In genomic region chr22:42176271-42176670, GRCh38 we compare ENCODE assay signal across 20 cellular contexts. TPM values are rescaled to one million over a fixed set of nuclear protein-coding genes. Genes with fewer than 3 reads are reported as not detected.
DNase-seq lines count a peak whose midpoint lies in the region; ATAC-seq and TF ChIP-seq lines count a peak whose summit lies in the region.
"Had no signal": no experiment of that assay in that cellular context is flagged by ENCODE, and none has a peak within 500 bp of the region (broad histone marks: within the 10 kb centered on the region; RNA-seq: fewer than 3 reads in every experiment).

No MANE protein-coding gene starts in this region.

- H3K27me3 ChIP-seq in naive thymus-derived CD4-positive, alpha-beta T cell (ENCODE audit: control insufficient read depth in 2 of 2, insufficient read depth in 2 of 2, low read length in 2 of 2) = no peaks in the 10 kb centered on the region
- H3K27me3 ChIP-seq in Caco-2 (replicated peaks; ENCODE audit: control insufficient read depth, insufficient read depth, low read length) = no peaks in the 10 kb centered on the region
- H3K27me3 ChIP-seq: SJSA1 had no signal

- CTCF ChIA-PET in activated naive CD4-positive, alpha-beta T cell treated with anti-CD3 and anti-CD28 coated beads for 36 hours (lab: Charles Lee) = no interaction called here
- CTCF ChIA-PET in activated CD4-positive, alpha-beta memory T cell treated with anti-CD3 and anti-CD28 coated beads for 36 hours (lab: Charles Lee) = no interaction called here
- CTCF ChIA-PET in naive thymus-derived CD4-positive, alpha-beta T cell (lab: Charles Lee) = no interaction called here
- CTCF ChIA-PET in Caco-2 (lab: Charles Lee) = no interaction called here

- H3K36me3 ChIP-seq in naive thymus-derived CD4-positive, alpha-beta T cell (ENCODE audit: control insufficient read depth in 2 of 3, insufficient read depth in 3 of 3, low read length in 3 of 3) = peaks cover 0 to 37% (median 0%) of the 10 kb centered on the region in 3 experiments
- peaks cover 1% of the 10 kb centered on the region; the same call in 1 of the 2 replicates for H3K36me3 ChIP-seq in Caco-2 (ENCODE audit: control insufficient read depth, insufficient read depth, low read length)
- H3K36me3 ChIP-seq: SJSA1 had no signal

- POLR2A ChIA-PET in activated CD4-positive, alpha-beta memory T cell treated with anti-CD3 and anti-CD28 coated beads for 36 hours (lab: Charles Lee) = no interaction called here
- POLR2A ChIA-PET in naive thymus-derived CD4-positive, alpha-beta T cell (lab: Charles Lee) = no interaction called here
- POLR2A ChIA-PET in Caco-2 (lab: Charles Lee) = no interaction called here

- peaks cover 16 to 29% of the 10 kb centered on the region in 2 donors for H3K4me1 ChIP-seq in naive thymus-derived CD4-positive, alpha-beta T cell (ENCODE audit: control insufficient read depth in 2 of 2, insufficient read depth in 2 of 2, low read length in 2 of 2)
- no peaks in the 10 kb centered on the region for H3K4me1 ChIP-seq in Caco-2
- H3K4me1 ChIP-seq: SJSA1 had no signal

- no peak for ATAC-seq in naive thymus-derived CD4-positive, alpha-beta T cell

- H3K4me1 Mint-ChIP-seq in activated naive CD4-positive, alpha-beta T cell treated with anti-CD3 and anti-CD28 coated beads for 36 hours (ENCODE audit: low read depth) = peaks cover 72% of the 10 kb centered on the region
- H3K4me1 Mint-ChIP-seq in activated CD4-positive, alpha-beta memory T cell treated with anti-CD3 and anti-CD28 coated beads for 36 hours (ENCODE audit: low read depth) = peaks cover 84% of the 10 kb centered on the region
- H3K4me1 Mint-ChIP-seq in naive thymus-derived CD4-positive, alpha-beta T cell = peaks cover 37 to 76% (median 63%) of the 10 kb centered on the region in 7 donors
- H3K4me1 Mint-ChIP-seq in type B pancreatic cell (ENCODE audit: unreplicated experiment) (peaks cover 48% of the 10 kb centered on the region), Caco-2 (ENCODE audit: low read depth, unreplicated experiment) (no peaks in the 10 kb centered on the region)

- H3K9me3 Mint-ChIP-seq in activated naive CD4-positive, alpha-beta T cell treated with anti-CD3 and anti-CD28 coated beads for 36 hours = no peaks in the 10 kb centered on the region
- H3K9me3 Mint-ChIP-seq in activated CD4-positive, alpha-beta memory T cell treated with anti-CD3 and anti-CD28 coated beads for 36 hours = no peaks in the 10 kb centered on the region
- H3K9me3 Mint-ChIP-seq in naive thymus-derived CD4-positive, alpha-beta T cell = no peaks in the 10 kb centered on the region
- H3K9me3 Mint-ChIP-seq in type B pancreatic cell (no peaks in the 10 kb centered on the region), Caco-2 (ENCODE audit: unreplicated experiment) (no peaks in the 10 kb centered on the region)
- H3K9me3 Mint-ChIP-seq: H9 had no signal

- H3K27me3 Mint-ChIP-seq in activated naive CD4-positive, alpha-beta T cell treated with anti-CD3 and anti-CD28 coated beads for 36 hours (ENCODE audit: low read depth) = no peaks in the 10 kb centered on the region
- H3K27me3 Mint-ChIP-seq in activated CD4-positive, alpha-beta memory T cell treated with anti-CD3 and anti-CD28 coated beads for 36 hours = no peaks in the 10 kb centered on the region
- H3K27me3 Mint-ChIP-seq in naive thymus-derived CD4-positive, alpha-beta T cell = no peaks in the 10 kb centered on the region
- no peaks in the 10 kb centered on the region for H3K27me3 Mint-ChIP-seq in type B pancreatic cell
- no peaks in the 10 kb centered on the region for H3K27me3 Mint-ChIP-seq in Caco-2 (ENCODE audit: insufficient read depth, unreplicated experiment)

- no TSS peak for BruUV-seq in Caco-2 (replicated peaks; lab: Mats Ljungman, UMichigan)

- TF ChIP-seq CTCF in type B pancreatic cell (conservative IDR thresholded peaks at IDR 0.05) = no peak
- no peak for TF ChIP-seq CTCF in Caco-2 (IDR thresholded peaks at IDR 0.05; ENCODE audit: insufficient read depth in 1 of 2, low read depth in 1 of 2, low read length in 1 of 2, severe bottlenecking in 1 of 2, unreplicated experiment in 1 of 2)

- intact Hi-C loops in activated naive CD4-positive, alpha-beta T cell treated with anti-CD3 and anti-CD28 coated beads for 36 hours (cut with micrococcal nuclease) = no loop called here
- intact Hi-C loops in activated CD4-positive, alpha-beta memory T cell treated with anti-CD3 and anti-CD28 coated beads for 36 hours (cut with micrococcal nuclease) = loop anchor here (5.0 kb wide), 1 partner anchor 136 kb away; no protein-coding TSS in a partner anchor
- intact Hi-C loops in naive thymus-derived CD4-positive, alpha-beta T cell (cut with micrococcal nuclease) = no loop called here
- intact Hi-C loops in Caco-2 (cut with micrococcal nuclease; ENCODE audit: unreplicated experiment) = no loop called here

- H3K27ac ChIP-seq in naive thymus-derived CD4-positive, alpha-beta T cell (ENCODE audit: low read depth, low read length) = no peak overlapping the region
- H3K27ac ChIP-seq: C4-2B, HL-60, KMS-11, SJSA1 had no signal

- no peak for DNase-seq in activated naive CD4-positive, alpha-beta T cell treated with anti-CD3 and anti-CD28 coated beads for 36 hours
- DNase-seq in activated naive CD4-positive, alpha-beta T cell (lab: John Stamatoyannopoulos, UW) = no peak
- no peak for DNase-seq in activated CD4-positive, alpha-beta memory T cell treated with anti-CD3 and anti-CD28 coated beads for 36 hours
- no peak for DNase-seq in naive thymus-derived CD4-positive, alpha-beta T cell
- DNase-seq in type B pancreatic cell (ENCODE audit: extremely low spot score, unreplicated experiment) (no peak), Caco-2 (no peak), NCI-H1417 treated with DMSO at 0.1 percent for 48 hours (lab: John Stamatoyannopoulos, UW) (no peak)
- DNase-seq: ACHN, DMS153, GDM1, H9, MV-4-11, NCI-H187 treated with DMSO at 0.1 percent for 48 hours, NCI-H2227 treated with DMSO at 0.1 percent for 48 hours, NCI-H524, NCI-H82 had no signal

- H3K27ac Mint-ChIP-seq in activated naive CD4-positive, alpha-beta T cell treated with anti-CD3 and anti-CD28 coated beads for 36 hours = peak overlapping the region; percentile 48
- H3K27ac Mint-ChIP-seq in activated CD4-positive, alpha-beta memory T cell treated with anti-CD3 and anti-CD28 coated beads for 36 hours = peak overlapping the region; percentile 30
- H3K27ac Mint-ChIP-seq in naive thymus-derived CD4-positive, alpha-beta T cell = peak overlapping the region in 6 of 9 donors; percentile 30 to 79 (median 66)
- H3K27ac Mint-ChIP-seq in type B pancreatic cell = peak overlapping the region; percentile 0
- no peak overlapping the region for H3K27ac Mint-ChIP-seq in Caco-2 (ENCODE audit: unreplicated experiment)
- H3K27ac Mint-ChIP-seq: H9 had no signal

- no peak overlapping the region for H3K4me3 Mint-ChIP-seq in activated naive CD4-positive, alpha-beta T cell treated with anti-CD3 and anti-CD28 coated beads for 36 hours
- H3K4me3 Mint-ChIP-seq in activated CD4-positive, alpha-beta memory T cell treated with anti-CD3 and anti-CD28 coated beads for 36 hours = no peak overlapping the region
- no peak overlapping the region for H3K4me3 Mint-ChIP-seq in naive thymus-derived CD4-positive, alpha-beta T cell
- no peak overlapping the region for H3K4me3 Mint-ChIP-seq in type B pancreatic cell
- no peak overlapping the region for H3K4me3 Mint-ChIP-seq in Caco-2 (ENCODE audit: unreplicated experiment)
- H3K4me3 Mint-ChIP-seq: H9 had no signal

- peaks cover 27% of the 10 kb centered on the region for H3K36me3 Mint-ChIP-seq in activated naive CD4-positive, alpha-beta T cell treated with anti-CD3 and anti-CD28 coated beads for 36 hours (ENCODE audit: low read depth)
- H3K36me3 Mint-ChIP-seq in activated CD4-positive, alpha-beta memory T cell treated with anti-CD3 and anti-CD28 coated beads for 36 hours = peaks cover 22% of the 10 kb centered on the region
- H3K36me3 Mint-ChIP-seq in naive thymus-derived CD4-positive, alpha-beta T cell = peaks cover 0 to 35% (median 18%) of the 10 kb centered on the region in 5 donors
- no peaks in the 10 kb centered on the region for H3K36me3 Mint-ChIP-seq in type B pancreatic cell
- H3K36me3 Mint-ChIP-seq in Caco-2 (ENCODE audit: insufficient read depth, unreplicated experiment) = peaks cover 28% of the 10 kb centered on the region

- H3K9me3 ChIP-seq in naive thymus-derived CD4-positive, alpha-beta T cell (ENCODE audit: control insufficient read depth in 2 of 3, low read length in 3 of 3) = no peaks in the 10 kb centered on the region
- H3K9me3 ChIP-seq in Caco-2 = no peaks in the 10 kb centered on the region
- H3K9me3 ChIP-seq: SJSA1 had no signal

- no peak overlapping the region for H3K4me3 ChIP-seq in naive thymus-derived CD4-positive, alpha-beta T cell (ENCODE audit: low read length)
- no peak overlapping the region for H3K4me3 ChIP-seq in Caco-2 (ENCODE audit: low read depth, low read length)
- H3K4me3 ChIP-seq: SJSA1 had no signal

RNA-seq across cellular contexts. Expression of gene CYP2D6, which starts 45.7 kb away (rescaled TPM):
- 1 to 10 TPM in 1 of 2 experiments, under 1 TPM in 1; 0.89 to 1.4 TPM for total RNA-seq in activated naive CD4-positive, alpha-beta T cell treated with anti-CD3 and anti-CD28 coated beads for 36 hours
- 1 to 10 TPM; 1.5 to 1.9 TPM for total RNA-seq in activated CD4-positive, alpha-beta memory T cell treated with anti-CD3 and anti-CD28 coated beads for 36 hours
- 10 to 100 TPM in 4 of 5 experiments, 1 to 10 TPM in 1; 5.6 to 13.3 (median 11.2) TPM for total RNA-seq in naive thymus-derived CD4-positive, alpha-beta T cell
- under 1 TPM in 1 of 2 donors, not detected in 1; 0.11 TPM for polyA plus RNA-seq in naive thymus-derived CD4-positive, alpha-beta T cell
- total RNA-seq in type B pancreatic cell (ENCODE audit: low replicate concordance) (3.1 and 4.0 TPM in 2 replicates), Caco-2 (2022) (1.7 TPM in 2 replicates)
